8 cellular contexts compared by ENCODE assay signal in the genomic region with DNA sequence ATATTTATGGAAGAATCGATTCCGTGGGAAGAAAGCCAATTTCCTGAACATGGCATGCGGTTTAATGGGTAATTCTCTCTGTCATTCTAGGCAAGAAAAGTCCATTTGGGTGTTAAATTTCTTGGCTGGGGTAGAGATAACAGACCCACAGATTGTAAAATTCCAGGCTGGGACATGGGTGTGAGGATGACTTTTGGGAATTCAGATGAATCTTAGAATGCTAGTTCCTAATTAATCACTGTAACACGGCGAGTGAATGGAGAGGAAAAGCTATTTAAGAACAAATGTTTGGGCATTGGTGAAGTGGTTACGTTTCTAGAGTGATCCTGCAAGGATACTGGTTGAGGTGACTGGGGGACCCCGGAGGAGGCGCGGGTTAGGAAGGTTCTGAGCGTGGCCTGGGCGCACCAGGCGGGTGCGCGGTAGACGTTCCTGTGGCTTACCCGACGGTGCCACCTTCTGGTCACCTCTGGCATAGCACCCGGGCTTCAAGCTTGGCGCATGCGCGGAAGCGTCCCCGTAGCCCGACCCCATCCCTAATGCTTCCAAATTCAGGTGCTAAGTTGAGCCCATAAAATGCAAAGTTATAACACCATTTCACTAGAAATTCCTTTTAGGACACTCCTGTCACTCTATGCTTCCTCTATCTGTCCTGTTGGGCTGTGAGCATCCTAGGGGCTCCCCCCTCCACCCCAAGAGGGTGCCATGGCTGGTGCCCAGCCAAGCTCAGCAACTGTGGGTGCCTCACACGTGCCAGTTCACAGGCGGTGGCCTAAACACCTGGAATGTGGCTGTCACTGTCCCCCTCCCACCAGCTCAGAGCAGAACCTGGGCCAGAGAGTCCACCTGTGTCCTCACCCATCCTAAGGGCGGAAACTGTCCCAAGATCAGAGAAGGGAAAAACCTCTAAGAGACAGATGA.
A peak's percentile ranks its signal among the peaks of the same experiment; 100 is the strongest.
DNase-seq lines count a peak whose midpoint lies in the region; ATAC-seq and TF ChIP-seq lines count a peak whose summit lies in the region.

No MANE protein-coding gene starts in this region.

- no peaks in the 10 kb centered on the region for H3K36me3 Mint-ChIP-seq in activated naive CD4-positive, alpha-beta T cell treated with anti-CD3 and anti-CD28 coated beads, Interleukin-2, amount 50 U/mL, for 72 hours

- no peak overlapping the region for H3K9ac ChIP-seq in rectal smooth muscle tissue (ENCODE audit: low read length)

- no peaks in the 10 kb centered on the region for H3K27me3 ChIP-seq in heart right ventricle
- H3K27me3 ChIP-seq in rectal smooth muscle tissue (ENCODE audit: control insufficient read depth, insufficient read depth, low read length) = no peaks in the 10 kb centered on the region

- intact Hi-C loops in heart right ventricle (cut with DNase I) = loop anchor here (1.0 to 10.0 kb wide), 10 partner anchors 35 to 294 kb away; a partner anchor contains a TSS

- ATAC-seq in GM21723 (IDR thresholded peaks at IDR 0.05; ENCODE audit: unreplicated experiment) = peak; percentile 87
- peak; percentile 90 to 92 for ATAC-seq in activated naive CD4-positive, alpha-beta T cell treated with anti-CD3 and anti-CD28 coated beads, Interleukin-2, amount 50 U/mL, for 72 hours
- peak; percentile 85 to 91 (median 88) for ATAC-seq in heart right ventricle

- no peaks in the 10 kb centered on the region for H3K9me3 ChIP-seq in heart right ventricle

- no peaks in the 10 kb centered on the region for H3K9me3 Mint-ChIP-seq in activated naive CD4-positive, alpha-beta T cell treated with anti-CD3 and anti-CD28 coated beads, Interleukin-2, amount 50 U/mL, for 72 hours

- 16 to 19% methylated on average over 27 of the region's 27 CpGs for WGBS in heart right ventricle, 2 donors

- H3K27ac Mint-ChIP-seq in activated naive CD4-positive, alpha-beta T cell treated with anti-CD3 and anti-CD28 coated beads, Interleukin-2, amount 50 U/mL, for 72 hours = peak overlapping the region in 1 of 2 donors; percentile 59

- H3K4me1 ChIP-seq in heart right ventricle = peaks cover 0 to 36% (median 22%) of the 10 kb centered on the region in 9 donors
- H3K4me1 ChIP-seq in rectal smooth muscle tissue (ENCODE audit: control insufficient read depth, insufficient read depth, low read length) = no peaks in the 10 kb centered on the region

- DNase-seq in G401 (ENCODE audit: low spot score) (peak; percentile 74), SKM-1 treated with dmso at 0.1 percent for 144 hours (lab: John Stamatoyannopoulos, UW; ENCODE audit: unreplicated experiment) (peak; percentile 64), heart right ventricle (peak; percentile 80 to 89), amniotic stem cell (lab: John Stamatoyannopoulos, UW) (no peak)
- DNase-seq in Jurkat, Clone E6-1 (ENCODE audit: low read depth, low spot score) = peak; percentile 66
- DNase-seq in activated naive CD4-positive, alpha-beta T cell treated with anti-CD3 and anti-CD28 coated beads, Interleukin-2, amount 50 U/mL, for 72 hours (ENCODE audit: low spot score in 2 of 2) = peak; percentile 85 to 96

- no peak overlapping the region for H3K27ac ChIP-seq in heart right ventricle
- no peak overlapping the region for H3K27ac ChIP-seq in rectal smooth muscle tissue (ENCODE audit: low read depth, low read length)

- H3K4me3 ChIP-seq in Jurkat, Clone E6-1 (ENCODE audit: low read length) = peak overlapping the region; percentile 36
- H3K4me3 ChIP-seq in heart right ventricle (no peak overlapping the region), rectal smooth muscle tissue (ENCODE audit: low read length) (peak overlapping the region; percentile 35)

- in situ Hi-C loops in G401 (cut with HindIII; ENCODE audit: low sequenced_read_pairs) = no loop called here

- peak; percentile 99 to 100 (median 99) for TF ChIP-seq CTCF in heart right ventricle (IDR thresholded peaks at IDR 0.05)

- H3K36me3 ChIP-seq in heart right ventricle = no peaks in the 10 kb centered on the region
- H3K36me3 ChIP-seq in rectal smooth muscle tissue (ENCODE audit: control insufficient read depth, insufficient read depth, low read length) = no peaks in the 10 kb centered on the region

Comparison
In these comparisons a context has a peak if more than half of its experiments do, and no peak if none do; other contexts are left out.
1. H3K4me3 ChIP-seq: peak in Jurkat, Clone E6-1 (single experiment) and rectal smooth muscle tissue (single experiment); none in heart right ventricle (0 of 10).
2. Peak in every context shown above with its lines, with median percentiles within 50 percentile points of each other: ATAC-seq.